In the genomic region with DNA sequence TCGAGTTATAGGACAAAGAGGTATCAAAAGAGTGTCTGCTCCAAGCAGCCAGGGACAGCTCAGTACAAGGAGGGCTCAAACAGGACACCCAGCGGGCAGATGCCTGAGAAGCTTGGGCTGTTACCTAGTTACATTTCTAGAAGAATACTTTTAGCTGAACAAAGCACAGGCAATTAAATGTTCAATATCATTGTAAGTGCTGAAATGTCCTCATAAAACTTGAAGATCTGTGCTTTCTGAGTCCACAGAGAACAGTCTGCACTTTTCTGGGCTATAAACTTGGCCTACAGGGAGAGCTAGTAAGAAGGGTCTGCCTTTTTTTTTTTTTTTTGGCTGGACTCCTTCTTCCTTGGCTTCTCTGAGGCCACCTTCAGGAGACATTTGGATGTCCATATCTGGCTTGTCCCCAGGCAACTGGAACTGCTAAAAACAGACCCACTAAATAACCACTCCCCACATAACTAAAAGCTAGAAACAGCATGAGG, we compare ENCODE assay signal across 11 cellular contexts.
"Had no signal": no experiment of that assay in that cellular context is flagged by ENCODE, and none has a peak within 500 bp of the region (broad histone marks: within the 10 kb centered on the region; RNA-seq: fewer than 3 reads in every experiment).

No MANE protein-coding gene starts in this region.

- H3K9me3 ChIP-seq: heart left ventricle, left lung, pancreas, tibial artery had no signal

- H3K27me3 ChIP-seq: heart left ventricle, left lung, pancreas, tibial artery had no signal

- H3K27ac Mint-ChIP-seq: activated naive CD4-positive, alpha-beta T cell treated with anti-CD3 and anti-CD28 coated beads for 36 hours; T-helper 2 cell treated with Interferon-gamma antibody and Interleukin-4, amounts not matched to agents 5 μg/mL and 100 μg/mL, for 36 hours had no signal

- H3K4me1 ChIP-seq: left lung, pancreas had no signal

- H3K36me3 ChIP-seq: heart left ventricle, left lung, pancreas, tibial artery had no signal

- H3K27ac ChIP-seq: left lung, pancreas, tibial artery had no signal

- H3K4me3 Mint-ChIP-seq: activated naive CD4-positive, alpha-beta T cell treated with anti-CD3 and anti-CD28 coated beads for 36 hours; T-helper 2 cell treated with Interferon-gamma antibody and Interleukin-4, amounts not matched to agents 5 μg/mL and 100 μg/mL, for 36 hours had no signal

- H3K9me3 Mint-ChIP-seq: activated naive CD4-positive, alpha-beta T cell treated with anti-CD3 and anti-CD28 coated beads for 36 hours; T-helper 2 cell treated with Interferon-gamma antibody and Interleukin-4, amounts not matched to agents 5 μg/mL and 100 μg/mL, for 36 hours had no signal

- H3K4me3 ChIP-seq: heart left ventricle, left lung, pancreas, skin epidermis, tibial artery had no signal

- ATAC-seq: heart left ventricle, left lung, pancreas had no signal

- DNase-seq: activated naive CD4-positive, alpha-beta T cell treated with anti-CD3 and anti-CD28 coated beads for 36 hours; cortex of kidney; foreskin melanocyte; heart left ventricle; left lung; mesenchymal stem cell; pancreas; retina; tibial artery had no signal
